8 cellular contexts compared by ENCODE assay signal in the genomic region with DNA sequence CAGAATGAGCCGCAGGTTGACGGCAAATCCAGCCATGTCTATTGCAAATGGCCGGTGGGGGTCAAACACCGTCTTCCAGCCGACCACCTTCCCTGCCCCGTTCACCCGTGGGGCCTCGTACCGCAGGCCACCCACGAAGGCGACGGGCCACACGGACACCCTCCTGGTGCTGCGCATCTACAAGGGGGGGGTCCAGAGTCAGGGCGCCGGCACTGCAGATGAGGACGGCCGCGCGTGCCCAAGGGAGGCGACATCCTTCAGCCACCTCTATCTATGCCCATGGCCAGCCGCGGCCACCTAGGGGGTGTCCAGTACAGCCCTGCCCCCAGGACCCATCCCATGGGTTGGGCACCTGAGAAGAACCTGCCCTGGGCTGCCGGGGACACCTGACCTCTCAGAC. TPM values are rescaled to one million over a fixed set of nuclear protein-coding genes. Genes with fewer than 3 reads are reported as not detected.
"Had no signal": no experiment of that assay in that cellular context is flagged by ENCODE, and none has a peak within 500 bp of the region (broad histone marks: within the 10 kb centered on the region; RNA-seq: fewer than 3 reads in every experiment).

No MANE protein-coding gene starts in this region.

- H3K4me1 ChIP-seq: HAP-1 had no signal

- H3K27ac ChIP-seq: GM23248, HL-60 had no signal

- ATAC-seq: HCT116, HepG2 had no signal

- DNase-seq: GM23248, GOT3, H7, HFFc6 had no signal

- H3K36me3 ChIP-seq: HAP-1 had no signal

- H3K4me3 ChIP-seq: GM23248, HAP-1 had no signal

- H3K9me3 ChIP-seq: HAP-1 had no signal

- H3K9ac ChIP-seq: GM23248 had no signal

- H2AFZ ChIP-seq: GM23248 had no signal

RNA-seq across cellular contexts. Expression of a gene that starts 29.2 kb away (rescaled TPM):
- total RNA-seq: GM23248, HepG2, HFFc6 had no signal
- polyA plus RNA-seq: GM23248, HepG2 had no signal

RNA-seq across cellular contexts. Expression of a gene that starts 51.0 kb away (rescaled TPM):
- total RNA-seq: GM23248, HFFc6 had no signal
